ENCODE assay signal across 8 cellular contexts in the genomic region with DNA sequence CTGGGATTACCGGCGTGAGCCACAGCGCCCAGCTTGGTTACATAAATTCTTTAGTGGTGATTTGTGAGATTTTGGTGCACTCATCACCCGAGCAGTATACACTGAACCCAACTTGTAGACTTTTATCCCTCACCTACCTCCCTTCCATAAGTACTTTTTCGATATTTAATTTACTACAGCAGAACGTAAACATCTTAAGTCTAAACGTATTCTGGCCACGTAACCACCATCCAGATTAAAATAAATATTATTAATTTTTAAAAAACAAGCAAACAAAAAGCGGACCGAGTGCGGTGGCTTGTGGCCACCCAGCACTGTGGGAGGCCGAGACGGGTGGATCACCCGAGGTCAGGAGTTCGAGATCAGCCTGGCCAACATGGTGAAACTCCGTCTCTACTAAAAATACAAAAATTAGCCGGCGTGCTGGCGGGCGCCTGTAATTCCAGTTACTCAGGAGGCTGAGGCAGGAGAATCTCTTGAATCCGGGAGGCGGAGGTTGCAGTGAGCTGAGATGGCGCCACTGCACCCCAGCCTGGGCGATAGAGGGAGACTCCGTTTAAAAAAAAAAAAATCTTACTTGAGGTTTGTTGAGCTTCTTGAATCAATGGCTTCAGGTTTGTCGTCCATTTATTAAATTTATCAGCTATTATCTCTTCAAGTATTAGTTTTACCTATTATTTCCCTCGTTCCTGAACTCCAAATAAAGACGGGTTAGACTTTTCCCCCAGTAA. TPM values are rescaled to one million over a fixed set of nuclear protein-coding genes. Genes with fewer than 3 reads are reported as not detected.
DNase-seq lines count a peak whose midpoint lies in the region; ATAC-seq, FAIRE-seq and TF ChIP-seq lines count a peak whose summit lies in the region.
"Not testable (repeated sequence)": the region's sequence is repeated elsewhere in the genome, so short reads cannot be mapped to it uniquely, and the experiment has no call there.

No MANE protein-coding gene starts in this region.

- TF ChIP-seq POLR2A in H1 (IDR thresholded peaks at IDR 0.05; ENCODE audit: control extremely low read depth in 1 of 2, low read depth in 2 of 2, low read length in 2 of 2), result not testable (repeated sequence)

- H2BK120ac ChIP-seq in H1 (replicated peaks; ENCODE audit: low read depth, low read length), result not testable (repeated sequence)

- H3K36me3 ChIP-seq in HUES64 (ENCODE audit: insufficient read depth, low read length), result peaks cover 32% of the 10 kb centered on the region
- peaks cover 22 to 30% (median 29%) of the 10 kb centered on the region in 4 experiments for H3K36me3 ChIP-seq in H1 (ENCODE audit: control insufficient read depth in 2 of 4, insufficient read depth in 4 of 4, low read length in 3 of 4)
- H3K36me3 ChIP-seq in mesodermal cell (ENCODE audit: control insufficient read depth, insufficient read depth, low read length), result peaks cover 33% of the 10 kb centered on the region

- peak; percentile 14 for TF ChIP-seq CTCF in CD4-positive, alpha-beta T cell (IDR thresholded peaks at IDR 0.05)
- not testable (repeated sequence) for TF ChIP-seq CTCF in H1 (IDR thresholded peaks at IDR 0.05; ENCODE audit: control extremely low read depth in 1 of 3, insufficient read depth in 1 of 3, low read depth in 1 of 3, low read length in 3 of 3)

- H3K4me3 Mint-ChIP-seq in CD4-positive, alpha-beta T cell; activated CD8-positive, alpha-beta memory T cell treated with anti-CD3 and anti-CD28 coated beads, Interleukin-2, amount 10 ng/mL, durations not matched to agents 7 days and 5 days: not testable (repeated sequence)

- H3K56ac ChIP-seq in H1 (replicated peaks; ENCODE audit: insufficient read length, low read depth, low read length), result peak overlapping the region; percentile 67

- H2BK5ac ChIP-seq in H1 (ENCODE audit: low read depth, low read length), result peak overlapping the region; percentile 86

- not testable (repeated sequence) for H3K27me3 Mint-ChIP-seq in CD4-positive, alpha-beta T cell; activated CD8-positive, alpha-beta memory T cell treated with anti-CD3 and anti-CD28 coated beads, Interleukin-2, amount 10 ng/mL, durations not matched to agents 7 days and 5 days

- not testable (repeated sequence) for H3K14ac ChIP-seq in H1 (ENCODE audit: insufficient read length)

- H3K4me1 ChIP-seq in HUES64 (ENCODE audit: insufficient read depth, low read length); H1 (replicated peaks in 1 of 4; ENCODE audit: control insufficient read depth in 3 of 4, insufficient read depth in 4 of 4, low read length in 3 of 4); mesodermal cell (ENCODE audit: control insufficient read depth, insufficient read depth, low read length, poor library complexity, severe bottlenecking): not testable (repeated sequence)

- not testable (repeated sequence) for TF ChIP-seq RAD21 in H1 (IDR thresholded peaks at IDR 0.05 in 1 of 2, conservative IDR thresholded peaks at IDR 0.05 in 1 of 2; ENCODE audit: low read depth in 2 of 2, low read length in 2 of 2)

- peak overlapping the region; percentile 89 for H3K27ac ChIP-seq in CD4-positive, alpha-beta T cell (ENCODE audit: low read depth, low read length)
- H3K27ac ChIP-seq in HUES64 (ENCODE audit: low read depth, low read length) (peak overlapping the region; percentile 47; the same call in 1 of the 2 replicates), H1 (ENCODE audit: low read depth, low read length) (peak overlapping the region; percentile 60), mesodermal cell (ENCODE audit: low read depth, low read length, severe bottlenecking) (peak overlapping the region; percentile 83)

- not testable (repeated sequence) for H2BK20ac ChIP-seq in H1 (ENCODE audit: low read length)

- not testable (repeated sequence) for H2AK5ac ChIP-seq in H1 (ENCODE audit: low read depth, low read length)

- H4K91ac ChIP-seq in H1 (replicated peaks; ENCODE audit: insufficient read length, low read length), result not testable (repeated sequence)

- not testable (repeated sequence) for H2BK12ac ChIP-seq in H1 (ENCODE audit: low read depth, low read length)

- peak; percentile 28 for ATAC-seq in CD4-positive, alpha-beta T cell (ENCODE audit: poor library complexity)
- ATAC-seq in GM21447 (IDR thresholded peaks at IDR 0.05; ENCODE audit: unreplicated experiment), result peak; percentile 20
- ATAC-seq in activated CD8-positive, alpha-beta memory T cell treated with anti-CD3 and anti-CD28 coated beads, Interleukin-2, amount 10 ng/mL, durations not matched to agents 7 days and 5 days, result peak; percentile 26

- FAIRE-seq in H1 (lab: Jason Lieb, UNC), result not testable (repeated sequence)

- TF ChIP-seq EP300 in H1 (IDR thresholded peaks at IDR 0.05; ENCODE audit: borderline replicate concordance in 1 of 2, low read depth in 2 of 2, low read length in 2 of 2), result not testable (repeated sequence)

- not testable (repeated sequence) for H3K79me1 ChIP-seq in H1 (ENCODE audit: low read depth, low read length)

- not testable (repeated sequence) for H3K27ac Mint-ChIP-seq in CD4-positive, alpha-beta T cell; activated CD8-positive, alpha-beta memory T cell treated with anti-CD3 and anti-CD28 coated beads, Interleukin-2, amount 10 ng/mL, durations not matched to agents 7 days and 5 days

- peaks cover 25% of the 10 kb centered on the region for H3K4me1 Mint-ChIP-seq in CD4-positive, alpha-beta T cell (ENCODE audit: low read depth)
- H3K4me1 Mint-ChIP-seq in activated CD8-positive, alpha-beta memory T cell treated with anti-CD3 and anti-CD28 coated beads, Interleukin-2, amount 10 ng/mL, durations not matched to agents 7 days and 5 days, result peaks cover 34% of the 10 kb centered on the region

- not testable (repeated sequence) for H3K23me2 ChIP-seq in H1 (ENCODE audit: low read depth, low read length)

- peak overlapping the region; percentile 74 for H3K4me3 ChIP-seq in HUES64 (ENCODE audit: low read length)
- H3K4me3 ChIP-seq in H1 (ENCODE audit: extremely low read depth in 1 of 4, insufficient read depth in 2 of 4, low read depth in 3 of 4, low read length in 4 of 4), result peak overlapping the region; percentile 54 to 84 (median 75)
- peak overlapping the region; percentile 50 for H3K4me3 ChIP-seq in mesodermal cell (ENCODE audit: extremely low read depth, insufficient read depth, low read length, poor library complexity, severe bottlenecking)

- peak overlapping the region; percentile 38; the same call in 1 of the 2 replicates for H4K8ac ChIP-seq in H1 (ENCODE audit: extremely low read depth, insufficient read depth, low read length)

- DNase-seq in CD4-positive, alpha-beta T cell, result peak in 9 of 10 experiments; percentile 20 to 52 (median 24)
- peak; percentile 72 for DNase-seq in activated CD8-positive, alpha-beta memory T cell treated with anti-CD3 and anti-CD28 coated beads, Interleukin-2, amount 10 ng/mL, durations not matched to agents 7 days and 5 days
- DNase-seq in H1 (ENCODE audit: low read depth in 1 of 2, low spot score in 2 of 2), result peak in 1 of 2 experiments; percentile 61
- DNase-seq in stimulated activated CD4-positive, alpha-beta T cell treated with anti-CD3 and anti-CD28 coated beads, Interleukin-4, amount 100 ng/mL, for 4 hours, result peak; percentile 34 to 48

- not testable (repeated sequence) for H3K18ac ChIP-seq in H1 (ENCODE audit: extremely low read depth, low read length)

- intact Hi-C loops in CD4-positive, alpha-beta T cell (cut with DNase I, micrococcal nuclease), result loop anchor here (1.0 to 10.0 kb wide), 8 partner anchors 13 to 321 kb away; a partner anchor contains a TSS

- CTCF ChIA-PET in CD4-positive, alpha-beta T cell (lab: Charles Lee), result interaction anchor here (0.5 to 1.5 kb wide), 7 partner anchors 10 to 298 kb away, joined by 3 to 4 read pairs (median 3); a partner anchor contains a TSS
- CTCF ChIA-PET in activated CD8-positive, alpha-beta memory T cell treated with anti-CD3 and anti-CD28 coated beads, Interleukin-2, amount 10 ng/mL, durations not matched to agents 7 days and 5 days (lab: Charles Lee), result interaction anchor here (1.0 to 3.5 kb wide), 17 partner anchors 9 to 319 kb away, joined by 3 to 13 read pairs (median 5); a partner anchor contains a TSS
- CTCF ChIA-PET in H1 (lab: Charles Lee; ENCODE audit: partially characterized antibody), result interaction anchor here (0.6 to 11.7 kb wide), 15 partner anchors 26 to 145 kb away, joined by 3 to 172 read pairs (median 5); a partner anchor contains a TSS

- not testable (repeated sequence) for H3K23ac ChIP-seq in H1 (ENCODE audit: insufficient read length)

- H3K9me3 ChIP-seq in CD4-positive, alpha-beta T cell (ENCODE audit: control insufficient read depth, low read length); HUES64 (ENCODE audit: insufficient read depth, low read depth, low read length); H1 (ENCODE audit: insufficient read depth in 2 of 2, low read depth in 1 of 2, low read length in 1 of 2); mesodermal cell (ENCODE audit: control insufficient read depth, low read length): not testable (repeated sequence)

- H3K9ac ChIP-seq in HUES64 (ENCODE audit: low read depth, low read length), result peak overlapping the region; percentile 71
- H3K9ac ChIP-seq in H1 (replicated peaks in 1 of 4; ENCODE audit: extremely low read depth in 1 of 4, low read depth in 3 of 4, low read length in 3 of 4), result peak overlapping the region in 3 of 4 experiments; percentile 20 to 81 (median 66); a peak in 6 of 7 replicates

- not testable (repeated sequence) for H4K5ac ChIP-seq in H1 (ENCODE audit: insufficient read length, low read depth, low read length)

- H3K79me2 ChIP-seq in H1 (ENCODE audit: control insufficient read depth in 1 of 2, insufficient read depth in 2 of 2, low read length in 2 of 2), result peaks cover 11 to 32% of the 10 kb centered on the region in 2 experiments

- POLR2A ChIA-PET in CD4-positive, alpha-beta T cell (lab: Charles Lee), result interaction anchor here (0.6 to 2.9 kb wide), 19 partner anchors 10 to 1601 kb away, joined by 3 to 35 read pairs (median 4); a partner anchor contains a TSS
- POLR2A ChIA-PET in H1 (lab: Charles Lee; ENCODE audit: partially characterized antibody), result interaction anchor here (0.6 to 19.8 kb wide), 15 partner anchors 11 to 1757 kb away, joined by 3 to 343 read pairs (median 5); a partner anchor contains a TSS

- peaks cover 19% of the 10 kb centered on the region for H3K36me3 Mint-ChIP-seq in CD4-positive, alpha-beta T cell (ENCODE audit: low read depth)
- H3K36me3 Mint-ChIP-seq in activated CD8-positive, alpha-beta memory T cell treated with anti-CD3 and anti-CD28 coated beads, Interleukin-2, amount 10 ng/mL, durations not matched to agents 7 days and 5 days, result peaks cover 36% of the 10 kb centered on the region

- H2BK15ac ChIP-seq in H1 (ENCODE audit: low read length), result not testable (repeated sequence)

- H2AFZ ChIP-seq in H1 (ENCODE audit: low read length), result peak overlapping the region; percentile 63

- H3K27me3 ChIP-seq in CD4-positive, alpha-beta T cell (ENCODE audit: control insufficient read depth, insufficient read depth, low read length); HUES64 (ENCODE audit: insufficient read depth, low read length); H1 (replicated peaks in 1 of 4; ENCODE audit: control insufficient read depth in 3 of 4, extremely low read depth in 1 of 4, insufficient read depth in 3 of 4, low read length in 3 of 4): not testable (repeated sequence)

- not testable (repeated sequence) for H4K20me1 ChIP-seq in H1 (replicated peaks in 1 of 2; ENCODE audit: control insufficient read depth in 1 of 2, insufficient read depth in 2 of 2, low read length in 2 of 2)

- not testable (repeated sequence) for H3K4ac ChIP-seq in H1 (replicated peaks; ENCODE audit: insufficient read length, low read depth, low read length)

- not testable (repeated sequence) for H3K9me3 Mint-ChIP-seq in CD4-positive, alpha-beta T cell; activated CD8-positive, alpha-beta memory T cell treated with anti-CD3 and anti-CD28 coated beads, Interleukin-2, amount 10 ng/mL, durations not matched to agents 7 days and 5 days (ENCODE audit: low read depth)

- peak overlapping the region; percentile 58 to 84; a peak in 3 of 4 replicates for H3K4me2 ChIP-seq in H1 (ENCODE audit: insufficient read depth in 1 of 2, low read depth in 2 of 2, low read length in 2 of 2)

- 17% methylated on average over 26 of the region's 28 CpGs for WGBS in HUES64
- WGBS in H1 (ENCODE audit: extremely low coverage in 1 of 2, insufficient coverage in 1 of 2, insufficient read length in 1 of 2, insufficient replicate concordance in 2 of 2, low coverage in 1 of 2, low lambda C conversion rate in 2 of 2, missing lambda C conversion rate in 1 of 2), 2 experiments, result 15% methylated on average over 28 of the region's 28 CpGs; no CpG with 5 or more reads in 1 of the 2 experiments
- 44 to 53% methylated on average over 13 to 20 of the region's 28 CpGs for WGBS in mesodermal cell (ENCODE audit: insufficient coverage in 2 of 2), 2 experiments

RNA-seq across cellular contexts. Expression of a gene that starts 1.0 kb away (rescaled TPM):
- total RNA-seq in CD4-positive, alpha-beta T cell, result 100 to 1,000 TPM; 140 to 147 TPM
- 379 TPM for polyA plus RNA-seq in HUES64 (2013, experiment 1 of 2)
- 354 TPM for polyA plus RNA-seq in HUES64 (2013, experiment 2 of 2)
- 161 TPM for polyA plus RNA-seq in PFSK-1 (2012; ENCODE audit: insufficient read length, low read depth)
- 100 to 1,000 TPM; 193 to 260 TPM for total RNA-seq in activated CD8-positive, alpha-beta memory T cell treated with anti-CD3 and anti-CD28 coated beads, Interleukin-2, amount 10 ng/mL, durations not matched to agents 7 days and 5 days
- total RNA-seq in H1 (2021; fragmentation: NEBNext Ultra II Directional; extraction: Animal tissue kit (Norgen Biotek cat#: 25700)), result 387 and 389 TPM in 2 replicates
- 290 and 474 TPM in 2 replicates for polyA plus RNA-seq in H1 (2011; rRNA removed)
- 426 TPM for polyA plus RNA-seq in H1 (2011; cell fraction: cytosol; rRNA removed)
- 272 TPM for polyA plus RNA-seq in H1 (2011; cell fraction: nucleus; rRNA removed)
- 390 to 458 TPM (median 400 TPM) in 4 replicates for polyA plus RNA-seq in H1 (2012, experiment 1 of 2)
- polyA plus RNA-seq in H1 (2012, experiment 2 of 2), result 170 TPM
- 273 TPM for polyA plus RNA-seq in H1 (2013, experiment 1 of 2)
- polyA plus RNA-seq in H1 (2013, experiment 2 of 2), result 279 TPM
- 466 and 520 TPM in 2 replicates for polyA minus RNA-seq in H1 (2011; rRNA and poly(A)+ RNA removed)
- polyA minus RNA-seq in H1 (2011; cell fraction: cytosol; rRNA and poly(A)+ RNA removed), result 167 TPM
- polyA minus RNA-seq in H1 (2011; cell fraction: nucleus; rRNA and poly(A)+ RNA removed), result 136 TPM
- polyA plus RNA-seq in mesodermal cell (2013, experiment 1 of 2), result 369 TPM
- 367 TPM for polyA plus RNA-seq in mesodermal cell (2013, experiment 2 of 2)

RNA-seq across cellular contexts. Expression of a gene that starts 6.7 kb away (rescaled TPM):
- not detected for total RNA-seq in CD4-positive, alpha-beta T cell
- polyA plus RNA-seq in HUES64 (2013, experiment 1 of 2), result 5.6 TPM
- 5.8 TPM for polyA plus RNA-seq in HUES64 (2013, experiment 2 of 2)
- 0.33 TPM for polyA plus RNA-seq in PFSK-1 (2012; ENCODE audit: insufficient read length, low read depth)
- total RNA-seq in activated CD8-positive, alpha-beta memory T cell treated with anti-CD3 and anti-CD28 coated beads, Interleukin-2, amount 10 ng/mL, durations not matched to agents 7 days and 5 days, result under 1 TPM in 1 of 2 experiments, not detected in 1; 0.05 TPM
- total RNA-seq in H1 (2021; fragmentation: NEBNext Ultra II Directional; extraction: Animal tissue kit (Norgen Biotek cat#: 25700)), result 11.1 and 13.2 TPM in 2 replicates
- polyA plus RNA-seq in H1 (2011; rRNA removed), result 10.5 and 11.7 TPM in 2 replicates
- 9.3 TPM for polyA plus RNA-seq in H1 (2011; cell fraction: cytosol; rRNA removed)
- polyA plus RNA-seq in H1 (2011; cell fraction: nucleus; rRNA removed), result 27.4 TPM
- polyA plus RNA-seq in H1 (2012, experiment 1 of 2), result 13.3 to 18.1 TPM (median 15.8 TPM) in 4 replicates
- polyA plus RNA-seq in H1 (2012, experiment 2 of 2), result 10.9 TPM
- polyA plus RNA-seq in H1 (2013, experiment 1 of 2), result 7.8 TPM
- 7.8 TPM for polyA plus RNA-seq in H1 (2013, experiment 2 of 2)
- polyA minus RNA-seq in H1 (2011; rRNA and poly(A)+ RNA removed), result 10.5 and 14.8 TPM in 2 replicates
- polyA minus RNA-seq in H1 (2011; cell fraction: cytosol; rRNA and poly(A)+ RNA removed), result 6.9 TPM
- 5.0 TPM for polyA minus RNA-seq in H1 (2011; cell fraction: nucleus; rRNA and poly(A)+ RNA removed)
- 7.4 TPM for polyA plus RNA-seq in mesodermal cell (2013, experiment 1 of 2)
- polyA plus RNA-seq in mesodermal cell (2013, experiment 2 of 2), result 5.7 TPM

RNA-seq across cellular contexts. Expression of a gene that starts 13.3 kb away (rescaled TPM):
- 1 to 10 TPM; 7.2 to 7.3 TPM for total RNA-seq in CD4-positive, alpha-beta T cell
- polyA plus RNA-seq in HUES64 (2013, experiment 1 of 2), result 27.6 TPM
- polyA plus RNA-seq in HUES64 (2013, experiment 2 of 2), result 30.9 TPM
- 32.6 TPM for polyA plus RNA-seq in PFSK-1 (2012; ENCODE audit: insufficient read length, low read depth)
- total RNA-seq in activated CD8-positive, alpha-beta memory T cell treated with anti-CD3 and anti-CD28 coated beads, Interleukin-2, amount 10 ng/mL, durations not matched to agents 7 days and 5 days, result 10 to 100 TPM; 30.7 to 34.2 TPM
- total RNA-seq in H1 (2021; fragmentation: NEBNext Ultra II Directional; extraction: Animal tissue kit (Norgen Biotek cat#: 25700)), result 22.3 and 25.7 TPM in 2 replicates
- 24.7 and 31.1 TPM in 2 replicates for polyA plus RNA-seq in H1 (2011; rRNA removed)
- 31.6 TPM for polyA plus RNA-seq in H1 (2011; cell fraction: cytosol; rRNA removed)
- 19.0 TPM for polyA plus RNA-seq in H1 (2011; cell fraction: nucleus; rRNA removed)
- polyA plus RNA-seq in H1 (2012, experiment 1 of 2), result 23.7 to 26.6 TPM (median 26.2 TPM) in 4 replicates
- 25.9 TPM for polyA plus RNA-seq in H1 (2012, experiment 2 of 2)
- 26.4 TPM for polyA plus RNA-seq in H1 (2013, experiment 1 of 2)
- polyA plus RNA-seq in H1 (2013, experiment 2 of 2), result 27.2 TPM
- 10.0 and 13.1 TPM in 2 replicates for polyA minus RNA-seq in H1 (2011; rRNA and poly(A)+ RNA removed)
- 14.7 TPM for polyA minus RNA-seq in H1 (2011; cell fraction: cytosol; rRNA and poly(A)+ RNA removed)
- 14.0 TPM for polyA minus RNA-seq in H1 (2011; cell fraction: nucleus; rRNA and poly(A)+ RNA removed)
- 33.3 TPM for polyA plus RNA-seq in mesodermal cell (2013, experiment 1 of 2)
- 32.8 TPM for polyA plus RNA-seq in mesodermal cell (2013, experiment 2 of 2)

RNA-seq across cellular contexts. Expression of a gene that starts 37.9 kb away (rescaled TPM):
- 100 to 1,000 TPM in 1 of 2 experiments, 10 to 100 TPM in 1; 97.1 to 102 TPM for total RNA-seq in CD4-positive, alpha-beta T cell
- 86.5 TPM for polyA plus RNA-seq in HUES64 (2013, experiment 1 of 2)
- 91.9 TPM for polyA plus RNA-seq in HUES64 (2013, experiment 2 of 2)
- 85.4 TPM for polyA plus RNA-seq in PFSK-1 (2012; ENCODE audit: insufficient read length, low read depth)
- total RNA-seq in activated CD8-positive, alpha-beta memory T cell treated with anti-CD3 and anti-CD28 coated beads, Interleukin-2, amount 10 ng/mL, durations not matched to agents 7 days and 5 days, result 10 to 100 TPM; 83.8 to 89.1 TPM
- total RNA-seq in H1 (2021; fragmentation: NEBNext Ultra II Directional; extraction: Animal tissue kit (Norgen Biotek cat#: 25700)), result 103 and 104 TPM in 2 replicates
- polyA plus RNA-seq in H1 (2011; rRNA removed), result 73.6 and 84.6 TPM in 2 replicates
- 111 TPM for polyA plus RNA-seq in H1 (2011; cell fraction: cytosol; rRNA removed)
- 53.8 TPM for polyA plus RNA-seq in H1 (2011; cell fraction: nucleus; rRNA removed)
- 95.7 to 110 TPM (median 101 TPM) in 4 replicates for polyA plus RNA-seq in H1 (2012, experiment 1 of 2)
- polyA plus RNA-seq in H1 (2012, experiment 2 of 2), result 55.3 TPM
- 79.2 TPM for polyA plus RNA-seq in H1 (2013, experiment 1 of 2)
- polyA plus RNA-seq in H1 (2013, experiment 2 of 2), result 79.7 TPM
- polyA minus RNA-seq in H1 (2011; rRNA and poly(A)+ RNA removed), result 47.3 and 49.3 TPM in 2 replicates
- 45.4 TPM for polyA minus RNA-seq in H1 (2011; cell fraction: cytosol; rRNA and poly(A)+ RNA removed)
- 97.4 TPM for polyA minus RNA-seq in H1 (2011; cell fraction: nucleus; rRNA and poly(A)+ RNA removed)
- 79.0 TPM for polyA plus RNA-seq in mesodermal cell (2013, experiment 1 of 2)
- polyA plus RNA-seq in mesodermal cell (2013, experiment 2 of 2), result 77.6 TPM

RNA-seq across cellular contexts. Expression of a gene that starts 43.6 kb away (rescaled TPM):
- total RNA-seq in CD4-positive, alpha-beta T cell, result not detected
- polyA plus RNA-seq in HUES64 (2013, experiment 1 of 2), result 1.5 TPM
- 1.1 TPM for polyA plus RNA-seq in HUES64 (2013, experiment 2 of 2)
- polyA plus RNA-seq in PFSK-1 (2012; ENCODE audit: insufficient read length, low read depth), result 7.4 TPM
- not detected for total RNA-seq in activated CD8-positive, alpha-beta memory T cell treated with anti-CD3 and anti-CD28 coated beads, Interleukin-2, amount 10 ng/mL, durations not matched to agents 7 days and 5 days
- not detected in 2 replicates for total RNA-seq in H1 (2021; fragmentation: NEBNext Ultra II Directional; extraction: Animal tissue kit (Norgen Biotek cat#: 25700))
- 1.1 and 2.0 TPM in 2 replicates for polyA plus RNA-seq in H1 (2011; rRNA removed)
- 2.4 TPM for polyA plus RNA-seq in H1 (2011; cell fraction: cytosol; rRNA removed)
- 0.34 TPM for polyA plus RNA-seq in H1 (2011; cell fraction: nucleus; rRNA removed)
- polyA plus RNA-seq in H1 (2012, experiment 1 of 2), result 1.5 to 3.8 TPM (median 2.2 TPM) in 4 replicates
- 1.8 TPM for polyA plus RNA-seq in H1 (2012, experiment 2 of 2)
- polyA plus RNA-seq in H1 (2013, experiment 1 of 2), result 0.36 TPM
- 0.13 TPM for polyA plus RNA-seq in H1 (2013, experiment 2 of 2)
- polyA minus RNA-seq in H1 (2011; rRNA and poly(A)+ RNA removed), result 0.41 and 0.47 TPM in 2 replicates
- polyA minus RNA-seq in H1 (2011; cell fraction: cytosol; rRNA and poly(A)+ RNA removed), result not detected
- 0.40 TPM for polyA minus RNA-seq in H1 (2011; cell fraction: nucleus; rRNA and poly(A)+ RNA removed)
- 2.0 TPM for polyA plus RNA-seq in mesodermal cell (2013, experiment 1 of 2)
- polyA plus RNA-seq in mesodermal cell (2013, experiment 2 of 2), result 0.91 TPM

Comparison
In these comparisons a context has a peak if more than half of its experiments do, and no peak if none do; other contexts are left out.
1. RNA of a gene that starts 6.7 kb away (total RNA-seq): 11.1 to 13.2 TPM in H1; 0.05 TPM in activated CD8-positive, alpha-beta memory T cell treated with anti-CD3 and anti-CD28 coated beads, Interleukin-2, amount 10 ng/mL, durations not matched to agents 7 days and 5 days and not detected in CD4-positive, alpha-beta T cell; every median in the first group is over 10 times any median in the second.
2. Peak in every context shown above with its lines, with median percentiles within 50 percentile points of each other: ATAC-seq, H3K27ac ChIP-seq and H3K4me3 ChIP-seq.